Comparison of ENCODE assay signal across 1 cellular context in the genomic region with DNA sequence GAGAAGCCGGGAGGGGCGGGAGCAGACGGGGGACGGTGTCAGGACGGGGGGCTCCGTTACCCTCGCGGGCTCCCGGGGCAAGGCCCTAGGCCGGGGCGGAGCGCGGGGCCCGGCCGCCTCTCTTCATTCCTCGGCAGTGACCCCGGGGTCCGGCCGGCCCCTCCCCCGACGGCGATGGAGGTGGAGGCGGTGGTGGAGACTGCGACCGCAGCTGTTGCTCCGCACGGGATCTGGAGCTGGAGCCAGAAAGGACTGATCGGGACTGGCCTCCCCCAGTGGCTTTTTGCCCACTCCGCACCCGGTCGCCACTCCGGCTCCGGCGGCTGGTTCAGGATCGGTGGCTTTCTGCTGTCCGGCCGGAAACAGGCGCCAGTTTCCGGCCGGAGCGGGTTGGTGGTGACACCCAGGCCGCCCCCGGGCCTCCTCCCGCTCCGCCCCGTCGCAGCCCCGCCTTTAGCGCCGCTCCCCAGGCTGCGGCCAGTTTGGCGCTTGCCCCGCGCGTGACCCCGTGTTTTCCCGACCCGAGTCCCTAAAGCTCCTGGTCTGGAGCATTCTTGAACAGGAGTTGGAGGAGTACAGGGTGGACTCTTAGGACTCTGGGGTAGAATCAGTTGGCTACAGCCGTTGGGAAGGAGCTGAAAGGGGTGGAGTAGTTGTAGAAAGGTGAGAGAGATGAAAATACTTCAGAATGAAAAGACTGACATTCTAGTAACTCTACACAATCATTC.
TF ChIP-seq lines count a peak whose summit lies in the region.

A gene (minus strand): TSS at position 339 of the 728 bp plus-strand sequence. CDS start 33,216 bp downstream, outside the sequence.

TF ChIP-seq in HepG2, 621 proteins besides CTCF, POLR2A, EP300 and RAD21 (continued from another document and continues in another):
- TF ChIP-seq, protein P1, sequence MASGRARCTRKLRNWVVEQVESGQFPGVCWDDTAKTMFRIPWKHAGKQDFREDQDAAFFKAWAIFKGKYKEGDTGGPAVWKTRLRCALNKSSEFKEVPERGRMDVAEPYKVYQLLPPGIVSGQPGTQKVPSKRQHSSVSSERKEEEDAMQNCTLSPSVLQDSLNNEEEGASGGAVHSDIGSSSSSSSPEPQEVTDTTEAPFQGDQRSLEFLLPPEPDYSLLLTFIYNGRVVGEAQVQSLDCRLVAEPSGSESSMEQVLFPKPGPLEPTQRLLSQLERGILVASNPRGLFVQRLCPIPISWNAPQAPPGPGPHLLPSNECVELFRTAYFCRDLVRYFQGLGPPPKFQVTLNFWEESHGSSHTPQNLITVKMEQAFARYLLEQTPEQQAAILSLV (CRISPR knock-in tag; IDR thresholded peaks at IDR 0.05; ENCODE audit: borderline replicate concordance): peak; percentile 62; the same call in 1 of the 2 replicates
- TF ChIP-seq NFKBIZ (CRISPR knock-in tag; IDR thresholded peaks at IDR 0.05): no peak; the same call in 1 of the 2 replicates
- TF ChIP-seq ZNF317 (CRISPR knock-in tag; IDR thresholded peaks at IDR 0.05): peak; percentile 80
- TF ChIP-seq ZNF761 (CRISPR knock-in tag; conservative IDR thresholded peaks at IDR 0.05): 0 out of 2 replicates have a peak, but pooled peaks have one; percentile 66
- TF ChIP-seq NR2C2 (CRISPR knock-in tag; IDR thresholded peaks at IDR 0.05; ENCODE audit: borderline replicate concordance): peak; percentile 90
- TF ChIP-seq RXRA (CRISPR knock-in tag; IDR thresholded peaks at IDR 0.05): peak; percentile 98
- TF ChIP-seq, protein P2, sequence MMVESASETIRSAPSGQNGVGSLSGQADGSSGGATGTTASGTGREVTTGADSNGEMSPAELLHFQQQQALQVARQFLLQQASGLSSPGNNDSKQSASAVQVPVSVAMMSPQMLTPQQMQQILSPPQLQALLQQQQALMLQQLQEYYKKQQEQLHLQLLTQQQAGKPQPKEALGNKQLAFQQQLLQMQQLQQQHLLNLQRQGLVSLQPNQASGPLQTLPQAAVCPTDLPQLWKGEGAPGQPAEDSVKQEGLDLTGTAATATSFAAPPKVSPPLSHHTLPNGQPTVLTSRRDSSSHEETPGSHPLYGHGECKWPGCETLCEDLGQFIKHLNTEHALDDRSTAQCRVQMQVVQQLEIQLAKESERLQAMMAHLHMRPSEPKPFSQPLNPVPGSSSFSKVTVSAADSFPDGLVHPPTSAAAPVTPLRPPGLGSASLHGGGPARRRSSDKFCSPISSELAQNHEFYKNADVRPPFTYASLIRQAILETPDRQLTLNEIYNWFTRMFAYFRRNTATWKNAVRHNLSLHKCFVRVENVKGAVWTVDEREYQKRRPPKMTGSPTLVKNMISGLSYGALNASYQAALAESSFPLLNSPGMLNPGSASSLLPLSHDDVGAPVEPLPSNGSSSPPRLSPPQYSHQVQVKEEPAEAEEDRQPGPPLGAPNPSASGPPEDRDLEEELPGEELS (CRISPR knock-in tag; IDR thresholded peaks at IDR 0.05): peak; percentile 55; the same call in 1 of the 2 replicates
- TF ChIP-seq, protein P3, sequence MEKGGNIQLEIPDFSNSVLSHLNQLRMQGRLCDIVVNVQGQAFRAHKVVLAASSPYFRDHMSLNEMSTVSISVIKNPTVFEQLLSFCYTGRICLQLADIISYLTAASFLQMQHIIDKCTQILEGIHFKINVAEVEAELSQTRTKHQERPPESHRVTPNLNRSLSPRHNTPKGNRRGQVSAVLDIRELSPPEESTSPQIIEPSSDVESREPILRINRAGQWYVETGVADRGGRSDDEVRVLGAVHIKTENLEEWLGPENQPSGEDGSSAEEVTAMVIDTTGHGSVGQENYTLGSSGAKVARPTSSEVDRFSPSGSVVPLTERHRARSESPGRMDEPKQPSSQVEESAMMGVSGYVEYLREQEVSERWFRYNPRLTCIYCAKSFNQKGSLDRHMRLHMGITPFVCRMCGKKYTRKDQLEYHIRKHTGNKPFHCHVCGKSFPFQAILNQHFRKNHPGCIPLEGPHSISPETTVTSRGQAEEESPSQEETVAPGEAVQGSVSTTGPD (CRISPR knock-in tag; IDR thresholded peaks at IDR 0.05): 0 out of 2 replicates have a peak, but pooled peaks have one; percentile 22
- TF ChIP-seq SUZ12 (IDR thresholded peaks at IDR 0.05; ENCODE audit: low read depth, low read length): no peak
- TF ChIP-seq, protein P4, sequence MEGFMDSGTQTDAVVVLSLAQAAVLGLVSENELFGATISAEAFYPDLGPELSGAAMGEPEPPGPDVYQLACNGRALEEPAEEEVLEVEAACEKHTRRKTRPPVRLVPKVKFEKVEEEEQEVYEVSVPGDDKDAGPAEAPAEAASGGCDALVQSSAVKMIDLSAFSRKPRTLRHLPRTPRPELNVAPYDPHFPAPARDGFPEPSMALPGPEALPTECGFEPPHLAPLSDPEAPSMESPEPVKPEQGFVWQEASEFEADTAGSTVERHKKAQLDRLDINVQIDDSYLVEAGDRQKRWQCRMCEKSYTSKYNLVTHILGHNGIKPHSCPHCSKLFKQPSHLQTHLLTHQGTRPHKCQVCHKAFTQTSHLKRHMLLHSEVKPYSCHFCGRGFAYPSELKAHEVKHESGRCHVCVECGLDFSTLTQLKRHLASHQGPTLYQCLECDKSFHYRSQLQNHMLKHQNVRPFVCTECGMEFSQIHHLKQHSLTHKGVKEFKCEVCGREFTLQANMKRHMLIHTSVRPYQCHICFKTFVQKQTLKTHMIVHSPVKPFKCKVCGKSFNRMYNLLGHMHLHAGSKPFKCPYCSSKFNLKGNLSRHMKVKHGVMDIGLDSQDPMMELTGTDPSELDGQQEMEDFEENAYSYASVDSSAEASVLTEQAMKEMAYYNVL (CRISPR knock-in tag; IDR thresholded peaks at IDR 0.05; ENCODE audit: borderline replicate concordance): peak; percentile 90
- peak; percentile 90 for TF ChIP-seq GATAD1 (CRISPR knock-in tag; IDR thresholded peaks at IDR 0.05)
- TF ChIP-seq SYNCRIP (IDR thresholded peaks at IDR 0.05; ENCODE audit: insufficient read depth, low read depth, low read length): no peak
- no peak for TF ChIP-seq CHCHD3 (CRISPR knock-in tag; IDR thresholded peaks at IDR 0.05)
- TF ChIP-seq, protein P5, sequence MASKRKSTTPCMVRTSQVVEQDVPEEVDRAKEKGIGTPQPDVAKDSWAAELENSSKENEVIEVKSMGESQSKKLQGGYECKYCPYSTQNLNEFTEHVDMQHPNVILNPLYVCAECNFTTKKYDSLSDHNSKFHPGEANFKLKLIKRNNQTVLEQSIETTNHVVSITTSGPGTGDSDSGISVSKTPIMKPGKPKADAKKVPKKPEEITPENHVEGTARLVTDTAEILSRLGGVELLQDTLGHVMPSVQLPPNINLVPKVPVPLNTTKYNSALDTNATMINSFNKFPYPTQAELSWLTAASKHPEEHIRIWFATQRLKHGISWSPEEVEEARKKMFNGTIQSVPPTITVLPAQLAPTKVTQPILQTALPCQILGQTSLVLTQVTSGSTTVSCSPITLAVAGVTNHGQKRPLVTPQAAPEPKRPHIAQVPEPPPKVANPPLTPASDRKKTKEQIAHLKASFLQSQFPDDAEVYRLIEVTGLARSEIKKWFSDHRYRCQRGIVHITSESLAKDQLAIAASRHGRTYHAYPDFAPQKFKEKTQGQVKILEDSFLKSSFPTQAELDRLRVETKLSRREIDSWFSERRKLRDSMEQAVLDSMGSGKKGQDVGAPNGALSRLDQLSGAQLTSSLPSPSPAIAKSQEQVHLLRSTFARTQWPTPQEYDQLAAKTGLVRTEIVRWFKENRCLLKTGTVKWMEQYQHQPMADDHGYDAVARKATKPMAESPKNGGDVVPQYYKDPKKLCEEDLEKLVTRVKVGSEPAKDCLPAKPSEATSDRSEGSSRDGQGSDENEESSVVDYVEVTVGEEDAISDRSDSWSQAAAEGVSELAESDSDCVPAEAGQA (IDR thresholded peaks at IDR 0.05; ENCODE audit: low read depth): no peak
- TF ChIP-seq, protein P5 (CRISPR knock-in tag; IDR thresholded peaks at IDR 0.05; ENCODE audit: borderline replicate concordance): no peak; the same call in 1 of the 2 replicates
- TF ChIP-seq ZNF124 (CRISPR knock-in tag; IDR thresholded peaks at IDR 0.05): peak; percentile 84; the same call in 1 of the 2 replicates
- TF ChIP-seq KAT7 (CRISPR knock-in tag; IDR thresholded peaks at IDR 0.05; ENCODE audit: borderline replicate concordance): peak; percentile 92; the same call in 1 of the 2 replicates
- TF ChIP-seq ZC3H13 (CRISPR knock-in tag; IDR thresholded peaks at IDR 0.05): peak; percentile 67; the same call in 1 of the 2 replicates
- TF ChIP-seq NCOA5 (CRISPR knock-in tag; IDR thresholded peaks at IDR 0.05): no peak
- TF ChIP-seq ZNF891 (CRISPR knock-in tag; IDR thresholded peaks at IDR 0.05): 0 out of 2 replicates have a peak, but pooled peaks have one; percentile 60
- TF ChIP-seq PAWR (CRISPR knock-in tag; IDR thresholded peaks at IDR 0.05; ENCODE audit: borderline replicate concordance): 0 out of 2 replicates have a peak, but pooled peaks have one; percentile 51
- TF ChIP-seq ZNF329 (CRISPR knock-in tag; IDR thresholded peaks at IDR 0.05; ENCODE audit: low read depth): no peak
- TF ChIP-seq, protein P6, sequence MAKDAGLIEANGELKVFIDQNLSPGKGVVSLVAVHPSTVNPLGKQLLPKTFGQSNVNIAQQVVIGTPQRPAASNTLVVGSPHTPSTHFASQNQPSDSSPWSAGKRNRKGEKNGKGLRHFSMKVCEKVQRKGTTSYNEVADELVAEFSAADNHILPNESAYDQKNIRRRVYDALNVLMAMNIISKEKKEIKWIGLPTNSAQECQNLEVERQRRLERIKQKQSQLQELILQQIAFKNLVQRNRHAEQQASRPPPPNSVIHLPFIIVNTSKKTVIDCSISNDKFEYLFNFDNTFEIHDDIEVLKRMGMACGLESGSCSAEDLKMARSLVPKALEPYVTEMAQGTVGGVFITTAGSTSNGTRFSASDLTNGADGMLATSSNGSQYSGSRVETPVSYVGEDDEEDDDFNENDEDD (CRISPR knock-in tag; IDR thresholded peaks at IDR 0.05; ENCODE audit: borderline replicate concordance): peak; percentile 55; the same call in 1 of the 2 replicates
- TF ChIP-seq RFXANK (CRISPR knock-in tag; IDR thresholded peaks at IDR 0.05): no peak
- TF ChIP-seq JUND (CRISPR knock-in tag; IDR thresholded peaks at IDR 0.05): no peak
- no peak for TF ChIP-seq SMAD9 (CRISPR knock-in tag; IDR thresholded peaks at IDR 0.05)
- TF ChIP-seq, protein P7, sequence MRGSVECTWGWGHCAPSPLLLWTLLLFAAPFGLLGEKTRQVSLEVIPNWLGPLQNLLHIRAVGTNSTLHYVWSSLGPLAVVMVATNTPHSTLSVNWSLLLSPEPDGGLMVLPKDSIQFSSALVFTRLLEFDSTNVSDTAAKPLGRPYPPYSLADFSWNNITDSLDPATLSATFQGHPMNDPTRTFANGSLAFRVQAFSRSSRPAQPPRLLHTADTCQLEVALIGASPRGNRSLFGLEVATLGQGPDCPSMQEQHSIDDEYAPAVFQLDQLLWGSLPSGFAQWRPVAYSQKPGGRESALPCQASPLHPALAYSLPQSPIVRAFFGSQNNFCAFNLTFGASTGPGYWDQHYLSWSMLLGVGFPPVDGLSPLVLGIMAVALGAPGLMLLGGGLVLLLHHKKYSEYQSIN (CRISPR knock-in tag; IDR thresholded peaks at IDR 0.05; ENCODE audit: borderline replicate concordance): no peak
- no peak for TF ChIP-seq ZNF7 (CRISPR knock-in tag; IDR thresholded peaks at IDR 0.05)
- TF ChIP-seq, protein P8, sequence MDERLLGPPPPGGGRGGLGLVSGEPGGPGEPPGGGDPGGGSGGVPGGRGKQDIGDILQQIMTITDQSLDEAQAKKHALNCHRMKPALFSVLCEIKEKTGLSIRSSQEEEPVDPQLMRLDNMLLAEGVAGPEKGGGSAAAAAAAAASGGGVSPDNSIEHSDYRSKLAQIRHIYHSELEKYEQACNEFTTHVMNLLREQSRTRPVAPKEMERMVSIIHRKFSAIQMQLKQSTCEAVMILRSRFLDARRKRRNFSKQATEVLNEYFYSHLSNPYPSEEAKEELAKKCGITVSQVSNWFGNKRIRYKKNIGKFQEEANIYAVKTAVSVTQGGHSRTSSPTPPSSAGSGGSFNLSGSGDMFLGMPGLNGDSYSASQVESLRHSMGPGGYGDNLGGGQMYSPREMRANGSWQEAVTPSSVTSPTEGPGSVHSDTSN (CRISPR knock-in tag; IDR thresholded peaks at IDR 0.05): no peak
- TF ChIP-seq ZNF501 (CRISPR knock-in tag; IDR thresholded peaks at IDR 0.05): peak; percentile 80
- no peak for TF ChIP-seq GPN1 (CRISPR knock-in tag; IDR thresholded peaks at IDR 0.05; ENCODE audit: borderline replicate concordance)
- no peak for TF ChIP-seq EZH2 (conservative IDR thresholded peaks at IDR 0.05; ENCODE audit: low read depth, low read length)
- TF ChIP-seq EED (CRISPR knock-in tag; IDR thresholded peaks at IDR 0.05): peak; percentile 83
- peak; percentile 96 for TF ChIP-seq CBFB (CRISPR knock-in tag; IDR thresholded peaks at IDR 0.05)
- TF ChIP-seq SIX4 (CRISPR knock-in tag; IDR thresholded peaks at IDR 0.05): 0 out of 2 replicates have a peak, but pooled peaks have one; percentile 25
- 0 out of 2 replicates have a peak, but pooled peaks have one; percentile 26 for TF ChIP-seq ZNF780A (CRISPR knock-in tag; IDR thresholded peaks at IDR 0.05)
- TF ChIP-seq SAFB2 (CRISPR knock-in tag; IDR thresholded peaks at IDR 0.05; ENCODE audit: borderline replicate concordance, low read depth): peak; percentile 59; the same call in 1 of the 2 replicates
- TF ChIP-seq NAIF1 (CRISPR knock-in tag; IDR thresholded peaks at IDR 0.05; ENCODE audit: borderline replicate concordance): peak; percentile 65; the same call in 1 of the 2 replicates
- peak; percentile 90 for TF ChIP-seq THAP11 (CRISPR knock-in tag; IDR thresholded peaks at IDR 0.05)
- TF ChIP-seq, protein P9, sequence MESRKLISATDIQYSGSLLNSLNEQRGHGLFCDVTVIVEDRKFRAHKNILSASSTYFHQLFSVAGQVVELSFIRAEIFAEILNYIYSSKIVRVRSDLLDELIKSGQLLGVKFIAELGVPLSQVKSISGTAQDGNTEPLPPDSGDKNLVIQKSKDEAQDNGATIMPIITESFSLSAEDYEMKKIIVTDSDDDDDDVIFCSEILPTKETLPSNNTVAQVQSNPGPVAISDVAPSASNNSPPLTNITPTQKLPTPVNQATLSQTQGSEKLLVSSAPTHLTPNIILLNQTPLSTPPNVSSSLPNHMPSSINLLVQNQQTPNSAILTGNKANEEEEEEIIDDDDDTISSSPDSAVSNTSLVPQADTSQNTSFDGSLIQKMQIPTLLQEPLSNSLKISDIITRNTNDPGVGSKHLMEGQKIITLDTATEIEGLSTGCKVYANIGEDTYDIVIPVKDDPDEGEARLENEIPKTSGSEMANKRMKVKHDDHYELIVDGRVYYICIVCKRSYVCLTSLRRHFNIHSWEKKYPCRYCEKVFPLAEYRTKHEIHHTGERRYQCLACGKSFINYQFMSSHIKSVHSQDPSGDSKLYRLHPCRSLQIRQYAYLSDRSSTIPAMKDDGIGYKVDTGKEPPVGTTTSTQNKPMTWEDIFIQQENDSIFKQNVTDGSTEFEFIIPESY (CRISPR knock-in tag; IDR thresholded peaks at IDR 0.05): 0 out of 2 replicates have a peak, but pooled peaks have one; percentile 14
- TF ChIP-seq PAF1 (CRISPR knock-in tag; IDR thresholded peaks at IDR 0.05): no peak
